In genomic region chr2:10028407-10028987, GRCh38 we compare ENCODE assay signal across 8 cellular contexts. TPM values are rescaled to one million over a fixed set of nuclear protein-coding genes. Genes with fewer than 3 reads are reported as not detected.
DNase-seq lines count a peak whose midpoint lies in the region; ATAC-seq, FAIRE-seq and TF ChIP-seq lines count a peak whose summit lies in the region.

No MANE protein-coding gene starts in this region.

- H2BK12ac ChIP-seq in H1 (ENCODE audit: low read depth, low read length): peak overlapping the region; percentile 97; the same call in 1 of the 2 replicates

- peaks cover 0 to 17% (median 7%) of the 10 kb centered on the region in 4 experiments; a peak in 6 of 7 replicates for H3K4me1 ChIP-seq in H1 (replicated peaks in 1 of 4; ENCODE audit: control insufficient read depth in 3 of 4, insufficient read depth in 4 of 4, low read length in 3 of 4)

- no peaks in the 10 kb centered on the region for H3K36me3 ChIP-seq in H1 (ENCODE audit: control insufficient read depth in 2 of 4, insufficient read depth in 4 of 4, low read length in 3 of 4)

- H2BK20ac ChIP-seq in H1 (ENCODE audit: low read length): no peak overlapping the region

- no peak overlapping the region for H3K4me2 ChIP-seq in H1 (ENCODE audit: insufficient read depth in 1 of 2, low read depth in 2 of 2, low read length in 2 of 2)

- no peak overlapping the region for H3K9ac ChIP-seq in H1 (replicated peaks in 1 of 4; ENCODE audit: extremely low read depth in 1 of 4, low read depth in 3 of 4, low read length in 3 of 4)

- H2BK5ac ChIP-seq in H1 (ENCODE audit: low read depth, low read length): 0 out of 2 replicates have a peak overlapping the region, but pooled peaks have one; percentile 15

- no peak overlapping the region for H2AFZ ChIP-seq in H1 (ENCODE audit: low read length)

- no peaks in the 10 kb centered on the region for H4K20me1 ChIP-seq in H1 (replicated peaks in 1 of 2; ENCODE audit: control insufficient read depth in 1 of 2, insufficient read depth in 2 of 2, low read length in 2 of 2)

- POLR2A ChIA-PET in H1 (lab: Charles Lee; ENCODE audit: partially characterized antibody): interaction anchor here (1.6 to 1.8 kb wide), 3 partner anchors 8 to 12 kb away, joined by 4 to 7 read pairs (median 4); no protein-coding TSS in a partner anchor

- FAIRE-seq in H1 (lab: Jason Lieb, UNC): no peak

- CTCF ChIA-PET in H1 (lab: Charles Lee; ENCODE audit: partially characterized antibody): interaction anchor here (0.8 to 7.5 kb wide), 27 partner anchors 8 to 260 kb away, joined by 3 to 46 read pairs (median 5); partner anchors contain the start of gene TAF1B

- no peak overlapping the region for H3K27ac ChIP-seq in H1 (ENCODE audit: low read depth, low read length)

- no peaks in the 10 kb centered on the region for H3K9me3 ChIP-seq in H1 (ENCODE audit: insufficient read depth in 2 of 2, low read depth in 1 of 2, low read length in 1 of 2)

- H3K4me3 ChIP-seq in NB4 (ENCODE audit: low read depth, low read length) (peak overlapping the region; percentile 64), H1 (ENCODE audit: extremely low read depth in 1 of 4, insufficient read depth in 2 of 4, low read depth in 3 of 4, low read length in 4 of 4) (no peak overlapping the region)

- H3K79me2 ChIP-seq in H1 (ENCODE audit: control insufficient read depth in 1 of 2, insufficient read depth in 2 of 2, low read length in 2 of 2): no peaks in the 10 kb centered on the region

- ATAC-seq in sciatic nerve: peak; percentile 6
- ATAC-seq in GM19467 (IDR thresholded peaks at IDR 0.05; ENCODE audit: unreplicated experiment): no peak

- H3K56ac ChIP-seq in H1 (replicated peaks; ENCODE audit: insufficient read length, low read depth, low read length): no peak overlapping the region

- H2BK15ac ChIP-seq in H1 (ENCODE audit: low read length): no peak overlapping the region

- no peak overlapping the region for H2BK120ac ChIP-seq in H1 (replicated peaks; ENCODE audit: low read depth, low read length)

- 78% methylated on average over 15 of the region's 16 CpGs; no CpG with 5 or more reads in 1 of the 2 experiments for WGBS in H1 (ENCODE audit: extremely low coverage in 1 of 2, insufficient coverage in 1 of 2, insufficient read length in 1 of 2, insufficient replicate concordance in 2 of 2, low coverage in 1 of 2, low lambda C conversion rate in 2 of 2, missing lambda C conversion rate in 1 of 2), 2 experiments

- H3K23me2 ChIP-seq in H1 (ENCODE audit: low read depth, low read length): no peaks in the 10 kb centered on the region

- no peaks in the 10 kb centered on the region for H3K79me1 ChIP-seq in H1 (ENCODE audit: low read depth, low read length)

- H3K23ac ChIP-seq in H1 (ENCODE audit: insufficient read length): no peak overlapping the region

- peak overlapping the region; percentile 60; the same call in 1 of the 2 replicates for H3K18ac ChIP-seq in H1 (ENCODE audit: extremely low read depth, low read length)

- no peak for TF ChIP-seq POLR2A in NB4 (IDR thresholded peaks at IDR 0.05; ENCODE audit: extremely low read depth, insufficient read length)
- TF ChIP-seq POLR2A in H1 (IDR thresholded peaks at IDR 0.05; ENCODE audit: control extremely low read depth in 1 of 2, low read depth in 2 of 2, low read length in 2 of 2): no peak

- intact Hi-C loops in sciatic nerve (cut with DNase I): no loop called here

- no peak overlapping the region for H3K14ac ChIP-seq in H1 (ENCODE audit: insufficient read length)

- H4K8ac ChIP-seq in H1 (ENCODE audit: extremely low read depth, insufficient read depth, low read length): no peak overlapping the region

- H3K27me3 ChIP-seq in H1 (replicated peaks in 1 of 4; ENCODE audit: control insufficient read depth in 3 of 4, extremely low read depth in 1 of 4, insufficient read depth in 3 of 4, low read length in 3 of 4): no peaks in the 10 kb centered on the region

- peak; percentile 6 for TF ChIP-seq CTCF in GM10266 (IDR thresholded peaks at IDR 0.05; ENCODE audit: control insufficient read depth, insufficient read depth, low read depth, missing control alignments)
- TF ChIP-seq CTCF in NB4 (IDR thresholded peaks at IDR 0.05; ENCODE audit: low read depth, low read length): no peak
- peak in 2 of 3 experiments; percentile 42 to 44; a peak in 3 of 4 replicates for TF ChIP-seq CTCF in H1 (IDR thresholded peaks at IDR 0.05; ENCODE audit: control extremely low read depth in 1 of 3, insufficient read depth in 1 of 3, low read depth in 1 of 3, low read length in 3 of 3)

- H4K5ac ChIP-seq in H1 (ENCODE audit: insufficient read length, low read depth, low read length): no peak overlapping the region

- TF ChIP-seq RAD21 in H1 (IDR thresholded peaks at IDR 0.05 in 1 of 2, conservative IDR thresholded peaks at IDR 0.05 in 1 of 2; ENCODE audit: low read depth in 2 of 2, low read length in 2 of 2): peak; percentile 59 to 66

- TF ChIP-seq EP300 in H1 (IDR thresholded peaks at IDR 0.05; ENCODE audit: borderline replicate concordance in 1 of 2, low read depth in 2 of 2, low read length in 2 of 2): no peak

- H4K91ac ChIP-seq in H1 (replicated peaks; ENCODE audit: insufficient read length, low read length): peak overlapping the region; percentile 49

- H2AK5ac ChIP-seq in H1 (ENCODE audit: low read depth, low read length): no peak overlapping the region

- DNase-seq in GM10266 (ENCODE audit: extremely low spot score) (no peak), NB4 (ENCODE audit: low read depth) (peak; percentile 75), H1 (ENCODE audit: low read depth in 1 of 2, low spot score in 2 of 2) (no peak), sciatic nerve (ENCODE audit: low spot score) (no peak), NCI-H2029 (lab: John Stamatoyannopoulos, UW) (no peak), NCI-H345 (lab: John Stamatoyannopoulos, UW) (no peak)
- no peak for DNase-seq in NK-92 treated with Interleukin-12 subunit alpha and Interleukin-12 subunit beta, amount 100 ng/mL, for 24 hours (lab: John Stamatoyannopoulos, UW)

- H3K4ac ChIP-seq in H1 (replicated peaks; ENCODE audit: insufficient read length, low read depth, low read length): no peak overlapping the region

TF ChIP-seq in H1, 55 proteins besides CTCF, POLR2A, EP300 and RAD21:
- TF ChIP-seq PHF8 (conservative IDR thresholded peaks at IDR 0.05; ENCODE audit: low read depth, low read length) (no peak), SIX5 (IDR thresholded peaks at IDR 0.05; ENCODE audit: low read depth, low read length) (no peak), ATF3 (IDR thresholded peaks at IDR 0.05; ENCODE audit: insufficient read depth, low read depth, low read length) (no peak), TAF7 (optimal IDR thresholded peaks at IDR 0.05; ENCODE audit: borderline replicate concordance, low read depth, low read length) (no peak), TBP (IDR thresholded peaks at IDR 0.05; ENCODE audit: low read depth, low read length) (no peak), CBX5 (IDR thresholded peaks at IDR 0.05; ENCODE audit: low read depth, low read length) (no peak), NRF1 (IDR thresholded peaks at IDR 0.05; ENCODE audit: low read depth, low read length) (no peak), CHD1 (IDR thresholded peaks at IDR 0.05; ENCODE audit: low read depth, low read length) (no peak), RNF2 (IDR thresholded peaks at IDR 0.05; ENCODE audit: borderline replicate concordance, low read depth, low read length, missing control alignments, poor library complexity, severe bottlenecking) (no peak), SUZ12 (IDR thresholded peaks at IDR 0.05; ENCODE audit: low read length) (no peak), GTF2F1 (IDR thresholded peaks at IDR 0.05; ENCODE audit: borderline replicate concordance, low read depth, low read length) (no peak), GABPA (IDR thresholded peaks at IDR 0.05; ENCODE audit: borderline replicate concordance, insufficient read depth, low read length) (no peak)

RNA-seq across cellular contexts. Expression of gene KLF11, which starts 14.9 kb away (rescaled TPM):
- total RNA-seq in H1 (2021; fragmentation: NEBNext Ultra II Directional; extraction: Animal tissue kit (Norgen Biotek cat#: 25700)): 4.6 and 6.4 TPM in 2 replicates
- polyA plus RNA-seq in H1 (2011; rRNA removed): 8.6 and 10.1 TPM in 2 replicates
- 8.1 TPM for polyA plus RNA-seq in H1 (2011; cell fraction: cytosol; rRNA removed)
- 7.3 TPM for polyA plus RNA-seq in H1 (2011; cell fraction: nucleus; rRNA removed)
- polyA plus RNA-seq in H1 (2012, experiment 1 of 2): 4.5 to 8.2 TPM (median 5.7 TPM) in 4 replicates
- 1.9 TPM for polyA plus RNA-seq in H1 (2012, experiment 2 of 2)
- 3.8 TPM for polyA plus RNA-seq in H1 (2013, experiment 1 of 2)
- 4.2 TPM for polyA plus RNA-seq in H1 (2013, experiment 2 of 2)
- polyA minus RNA-seq in H1 (2011; rRNA and poly(A)+ RNA removed): 23.2 and 30.8 TPM in 2 replicates
- polyA minus RNA-seq in H1 (2011; cell fraction: cytosol; rRNA and poly(A)+ RNA removed): 7.7 TPM
- 7.2 TPM for polyA minus RNA-seq in H1 (2011; cell fraction: nucleus; rRNA and poly(A)+ RNA removed)
- 23.5 TPM for total RNA-seq in sciatic nerve

RNA-seq across cellular contexts. Expression of gene CYS1, which starts 51.7 kb away (rescaled TPM):
- 0.13 and 0.25 TPM in 2 replicates for total RNA-seq in H1 (2021; fragmentation: NEBNext Ultra II Directional; extraction: Animal tissue kit (Norgen Biotek cat#: 25700))
- polyA plus RNA-seq in H1 (2011; rRNA removed): 0.09 and 0.57 TPM in 2 replicates
- polyA plus RNA-seq in H1 (2011; cell fraction: cytosol; rRNA removed): 0.32 TPM
- 0.47 TPM for polyA plus RNA-seq in H1 (2011; cell fraction: nucleus; rRNA removed)
- 0.16 to 0.46 TPM (median 0.30 TPM) in 4 replicates for polyA plus RNA-seq in H1 (2012, experiment 1 of 2)
- 0.17 TPM for polyA plus RNA-seq in H1 (2012, experiment 2 of 2)
- polyA plus RNA-seq in H1 (2013, experiment 1 of 2): 0.59 TPM
- polyA plus RNA-seq in H1 (2013, experiment 2 of 2): 0.28 TPM
- polyA minus RNA-seq in H1 (2011; rRNA and poly(A)+ RNA removed): 0.05 and 0.19 TPM in 2 replicates
- polyA minus RNA-seq in H1 (2011; cell fraction: cytosol; rRNA and poly(A)+ RNA removed): not detected
- not detected for polyA minus RNA-seq in H1 (2011; cell fraction: nucleus; rRNA and poly(A)+ RNA removed)
- total RNA-seq in sciatic nerve: 9.3 TPM
